ENCODE assay signal across 1 cellular context in the genomic region with DNA sequence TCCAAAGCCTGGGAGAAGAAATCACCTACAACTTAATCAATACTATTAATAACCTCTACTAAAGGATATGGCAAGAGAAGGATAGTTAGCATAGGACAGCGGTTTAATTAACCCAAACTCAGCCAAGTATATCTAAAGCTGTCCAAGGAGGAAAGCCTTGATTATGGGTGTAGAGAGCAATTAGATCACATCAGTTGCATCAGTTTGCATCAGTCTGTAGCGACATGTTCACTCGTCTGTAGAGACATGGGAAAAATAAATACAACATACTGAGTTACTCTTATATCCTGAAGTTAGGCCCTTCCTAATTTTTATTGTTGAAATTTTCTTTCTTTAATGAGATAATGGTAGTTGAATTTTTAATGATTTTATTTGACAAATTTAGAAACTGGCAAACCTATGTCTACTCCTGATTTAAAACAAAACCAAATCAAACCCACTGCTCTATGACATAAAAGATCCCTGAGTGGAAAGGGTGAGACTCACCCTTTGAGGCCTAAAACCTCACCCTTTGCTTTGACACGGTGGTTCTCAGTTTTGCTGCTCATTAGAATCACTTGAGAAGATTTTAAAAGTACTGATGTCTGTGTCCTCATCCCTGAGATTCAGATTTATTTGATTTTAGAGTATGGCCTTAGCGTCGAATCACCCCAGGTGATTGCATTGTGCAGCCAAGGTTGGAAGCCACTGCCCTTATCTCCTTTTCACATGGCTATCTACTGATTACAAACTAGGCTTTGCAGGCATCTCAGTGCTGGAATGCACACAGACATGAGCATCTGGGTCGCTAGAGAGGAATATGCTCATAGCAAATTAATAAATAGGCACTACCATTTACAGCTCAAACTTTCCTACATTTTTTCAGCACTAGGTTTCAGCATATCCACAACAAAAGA.
TF ChIP-seq lines count a peak whose summit lies in the region.

No MANE protein-coding gene starts in this region.

TF ChIP-seq in GM23338, 12 proteins besides CTCF, POLR2A, EP300 and RAD21 (continued from another document):
- no peak for TF ChIP-seq ZNF462 (CRISPR knock-in tag; IDR thresholded peaks at IDR 0.05)
- no peak for TF ChIP-seq ZNF114 (CRISPR knock-in tag; IDR thresholded peaks at IDR 0.05)
- TF ChIP-seq JUNB (IDR thresholded peaks at IDR 0.05; ENCODE audit: unreplicated experiment), result no peak
- TF ChIP-seq, protein P1, sequence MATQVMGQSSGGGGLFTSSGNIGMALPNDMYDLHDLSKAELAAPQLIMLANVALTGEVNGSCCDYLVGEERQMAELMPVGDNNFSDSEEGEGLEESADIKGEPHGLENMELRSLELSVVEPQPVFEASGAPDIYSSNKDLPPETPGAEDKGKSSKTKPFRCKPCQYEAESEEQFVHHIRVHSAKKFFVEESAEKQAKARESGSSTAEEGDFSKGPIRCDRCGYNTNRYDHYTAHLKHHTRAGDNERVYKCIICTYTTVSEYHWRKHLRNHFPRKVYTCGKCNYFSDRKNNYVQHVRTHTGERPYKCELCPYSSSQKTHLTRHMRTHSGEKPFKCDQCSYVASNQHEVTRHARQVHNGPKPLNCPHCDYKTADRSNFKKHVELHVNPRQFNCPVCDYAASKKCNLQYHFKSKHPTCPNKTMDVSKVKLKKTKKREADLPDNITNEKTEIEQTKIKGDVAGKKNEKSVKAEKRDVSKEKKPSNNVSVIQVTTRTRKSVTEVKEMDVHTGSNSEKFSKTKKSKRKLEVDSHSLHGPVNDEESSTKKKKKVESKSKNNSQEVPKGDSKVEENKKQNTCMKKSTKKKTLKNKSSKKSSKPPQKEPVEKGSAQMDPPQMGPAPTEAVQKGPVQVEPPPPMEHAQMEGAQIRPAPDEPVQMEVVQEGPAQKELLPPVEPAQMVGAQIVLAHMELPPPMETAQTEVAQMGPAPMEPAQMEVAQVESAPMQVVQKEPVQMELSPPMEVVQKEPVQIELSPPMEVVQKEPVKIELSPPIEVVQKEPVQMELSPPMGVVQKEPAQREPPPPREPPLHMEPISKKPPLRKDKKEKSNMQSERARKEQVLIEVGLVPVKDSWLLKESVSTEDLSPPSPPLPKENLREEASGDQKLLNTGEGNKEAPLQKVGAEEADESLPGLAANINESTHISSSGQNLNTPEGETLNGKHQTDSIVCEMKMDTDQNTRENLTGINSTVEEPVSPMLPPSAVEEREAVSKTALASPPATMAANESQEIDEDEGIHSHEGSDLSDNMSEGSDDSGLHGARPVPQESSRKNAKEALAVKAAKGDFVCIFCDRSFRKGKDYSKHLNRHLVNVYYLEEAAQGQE (IDR thresholded peaks at IDR 0.05; ENCODE audit: unreplicated experiment), result no peak
- no peak for TF ChIP-seq STAT1 (IDR thresholded peaks at IDR 0.05; ENCODE audit: unreplicated experiment)
- no peak for TF ChIP-seq EZH2 (IDR thresholded peaks at IDR 0.05; ENCODE audit: low read depth, unreplicated experiment)
- TF ChIP-seq NANOG (IDR thresholded peaks at IDR 0.05; ENCODE audit: borderline replicate concordance), result no peak
